In genomic region chr1:100010804-100011203, GRCh38 we compare ENCODE assay signal across 2 cellular contexts.
TF ChIP-seq lines count a peak whose summit lies in the region.

No MANE protein-coding gene starts in this region.

TF ChIP-seq in HepG2, 621 proteins besides CTCF, POLR2A, EP300 and RAD21:
- TF ChIP-seq MAFF (IDR thresholded peaks at IDR 0.05; ENCODE audit: low read depth, low read length) (peak; percentile 86), TERF1 (CRISPR knock-in tag; IDR thresholded peaks at IDR 0.05) (no peak), ZNF282 (IDR thresholded peaks at IDR 0.05; ENCODE audit: partially characterized antibody) (no peak), GTF2F1 (IDR thresholded peaks at IDR 0.05; ENCODE audit: low read length) (no peak), MAFK (conservative IDR thresholded peaks at IDR 0.05 in 1 of 2, IDR thresholded peaks at IDR 0.05 in 1 of 2; ENCODE audit: low read length in 2 of 2) (peak; percentile 81 to 92)
TF ChIP-seq in HepG2: peak in this region for 2.

TF ChIP-seq in IMR-90, 13 proteins besides CTCF, POLR2A, EP300 and RAD21:
- TF ChIP-seq CHD1 (IDR thresholded peaks at IDR 0.05; ENCODE audit: low read depth, low read length), result no peak
- peak; percentile 79 for TF ChIP-seq MAFK (IDR thresholded peaks at IDR 0.05; ENCODE audit: low read depth, low read length)
TF ChIP-seq in IMR-90: peak in this region for 1.
